In the genomic region with DNA sequence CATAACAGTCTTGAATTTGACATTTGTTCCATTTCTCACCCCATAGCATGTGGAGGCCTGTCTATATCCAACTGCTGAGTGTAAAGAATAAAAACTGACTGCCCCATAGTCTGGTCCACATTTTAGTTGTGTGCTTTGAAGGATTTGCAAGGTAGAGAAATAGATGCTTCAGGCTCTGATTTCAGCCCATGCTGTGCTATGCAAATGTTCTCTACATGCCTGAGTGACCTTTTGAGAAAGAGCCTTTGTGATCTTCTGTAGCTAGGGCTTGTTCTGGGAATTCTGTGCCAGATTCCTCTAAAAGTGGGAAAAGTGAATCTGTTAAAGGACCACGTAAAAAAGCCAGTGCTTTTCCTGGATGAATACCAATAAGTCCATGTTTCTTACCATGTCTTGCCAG, we compare ENCODE assay signal across 13 cellular contexts.
DNase-seq lines count a peak whose midpoint lies in the region; TF ChIP-seq lines count a peak whose summit lies in the region.
"Had no signal": no experiment of that assay in that cellular context is flagged by ENCODE, and none has a peak within 500 bp of the region (broad histone marks: within the 10 kb centered on the region; RNA-seq: fewer than 3 reads in every experiment).

No MANE protein-coding gene starts in this region.

- H3K4me1 ChIP-seq in Loucy (ENCODE audit: insufficient read depth, low read length, poor library complexity, severe bottlenecking) = peaks cover 39% of the 10 kb centered on the region

- H3K9me2 ChIP-seq in Loucy (replicated peaks; ENCODE audit: low read depth, low read length) = no peaks in the 10 kb centered on the region

- H4K20me1 ChIP-seq in Loucy (ENCODE audit: insufficient read depth, low read length, poor library complexity, severe bottlenecking) = peaks cover 35% of the 10 kb centered on the region

- peaks cover 59% of the 10 kb centered on the region for H3K79me2 ChIP-seq in Loucy (ENCODE audit: insufficient read depth, low read length)

- H2AFZ ChIP-seq in Loucy (ENCODE audit: low read length) = no peak overlapping the region

- peak overlapping the region; percentile 63 for H3K27ac ChIP-seq in cingulate gyrus (ENCODE audit: low read depth, low read length)
- H3K27ac ChIP-seq: RWPE1 had no signal

- DNase-seq in DMS 273 treated with DMSO at 0.1 percent for 48 hours (lab: John Stamatoyannopoulos, UW) (peak; percentile 41), midbrain (lab: John Stamatoyannopoulos, UW) (peak; percentile 67), AG08395 (ENCODE audit: low spot score) (no peak), OCI-M1 (lab: John Stamatoyannopoulos, UW) (no peak), SKM-1 (lab: John Stamatoyannopoulos, UW; ENCODE audit: unreplicated experiment) (no peak)
- no peak for DNase-seq in activated CD4-positive, alpha-beta T cell treated with anti-CD3 and anti-CD28 coated beads, Interleukin-2, amount 50 U/mL, for 4 hours
- DNase-seq: activated CD4-positive, alpha-beta T cell treated with anti-CD3 and anti-CD28 coated beads, Interleukin-2, amount 50 U/mL, for 1 hour; activated naive CD8-positive, alpha-beta T cell treated with anti-CD3 and anti-CD28 coated beads, Interleukin-2, amount 50 U/mL, for 24 hours; stimulated activated CD4-positive, alpha-beta T cell treated with anti-CD3 and anti-CD28 coated beads, Interleukin-4, amount 100 ng/mL, for 1 hour; trophoblast cell had no signal

- no peaks in the 10 kb centered on the region for H3F3A ChIP-seq in Loucy (ENCODE audit: low read depth)

- H3K4me2 ChIP-seq in Loucy (ENCODE audit: low read depth, low read length, poor library complexity, severe bottlenecking) = peak overlapping the region; percentile 28

- H3K36me3 ChIP-seq in Loucy (ENCODE audit: insufficient read depth, low read length) = peaks cover 12% of the 10 kb centered on the region; the same call in 1 of the 2 replicates

- H3K4me3 ChIP-seq in Loucy (ENCODE audit: low read length, poor library complexity, severe bottlenecking) = no peak overlapping the region

- TF ChIP-seq CTCF in Loucy (conservative IDR thresholded peaks at IDR 0.05; ENCODE audit: low read length) = no peak

- H3K9me3 ChIP-seq in Loucy (ENCODE audit: insufficient read depth, low read depth, low read length) = no peaks in the 10 kb centered on the region

- H3K27me3 ChIP-seq in Loucy (ENCODE audit: insufficient read depth, low read length, poor library complexity, severe bottlenecking) = no peaks in the 10 kb centered on the region

- H3K9ac ChIP-seq in Loucy (ENCODE audit: low read depth, low read length, poor library complexity, severe bottlenecking) = no peak overlapping the region

Comparison
In these comparisons a context has a peak if more than half of its experiments do, and no peak if none do; other contexts are left out.
1. DNase-seq: peak in DMS 273 treated with DMSO at 0.1 percent for 48 hours (single experiment) and midbrain (single experiment); none in AG08395 (single experiment), activated CD4-positive, alpha-beta T cell treated with anti-CD3 and anti-CD28 coated beads, Interleukin-2, amount 50 U/mL, for 4 hours (0 of 2), OCI-M1 (single experiment) and SKM-1 (single experiment).